Comparison of ENCODE assay signal across 9 cellular contexts in the genomic region with DNA sequence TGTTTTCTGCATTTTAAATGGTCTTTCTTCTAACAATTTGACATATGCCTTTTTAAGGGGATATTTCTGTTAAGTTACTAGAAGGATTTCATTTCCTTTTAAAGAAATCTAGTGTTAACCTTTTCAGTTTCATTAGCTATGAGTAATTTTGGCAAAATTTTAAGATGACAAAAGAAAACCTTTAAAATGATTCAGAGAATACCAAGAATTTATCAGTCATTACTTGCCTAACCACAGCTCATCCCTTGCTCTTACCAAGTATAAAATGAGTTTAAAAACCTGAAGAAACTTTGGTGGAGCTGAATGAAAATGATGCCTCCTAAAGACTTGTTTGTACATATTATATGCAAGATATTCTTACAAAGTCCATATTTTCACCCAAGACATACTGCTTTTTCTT.
DNase-seq lines count a peak whose midpoint lies in the region; ATAC-seq and TF ChIP-seq lines count a peak whose summit lies in the region.
"Had no signal": no experiment of that assay in that cellular context is flagged by ENCODE, and none has a peak within 500 bp of the region (broad histone marks: within the 10 kb centered on the region; RNA-seq: fewer than 3 reads in every experiment).

No MANE protein-coding gene starts in this region.

- intact Hi-C loops in psoas muscle (cut with DNase I), result no loop called here

- ATAC-seq in GM18867 (IDR thresholded peaks at IDR 0.05; ENCODE audit: unreplicated experiment) (peak; percentile 58), HG02623 (IDR thresholded peaks at IDR 0.05; ENCODE audit: unreplicated experiment) (peak; percentile 38), RWPE2 (ENCODE audit: low read depth) (peak; percentile 74), omental fat pad (ENCODE audit: low FRiP score) (peak; percentile 69), psoas muscle (no peak)

- DNase-seq in RWPE2 (ENCODE audit: low spot score), result no peak
- no peak for DNase-seq in omental fat pad (ENCODE audit: low spot score)
- no peak for DNase-seq in psoas muscle
- no peak for DNase-seq in NCI-H526 treated with DMSO at 0.1 percent for 48 hours (lab: John Stamatoyannopoulos, UW)
- DNase-seq in G401 (ENCODE audit: low spot score), result no peak
- no peak for DNase-seq in HAP-1 (ENCODE audit: low spot score in 2 of 2)

- TF ChIP-seq CTCF in RWPE2 (IDR thresholded peaks at IDR 0.05; ENCODE audit: poor library complexity, severe bottlenecking) (no peak), omental fat pad (IDR thresholded peaks at IDR 0.05) (no peak), psoas muscle (IDR thresholded peaks at IDR 0.05) (no peak)

- H3K9me3 ChIP-seq in RWPE2 (ENCODE audit: severe bottlenecking) (no peaks in the 10 kb centered on the region), psoas muscle (no peaks in the 10 kb centered on the region), HAP-1 (no peaks in the 10 kb centered on the region)

- in situ Hi-C loops in G401 (cut with HindIII; ENCODE audit: low sequenced_read_pairs) (no loop called here), HAP-1 (cut with MboI; ENCODE audit: low sequenced_read_pairs) (no loop called here)

- H3K36me3 ChIP-seq in RWPE2 (ENCODE audit: low read depth) (peaks cover 11% of the 10 kb centered on the region; the same call in 1 of the 2 replicates), psoas muscle (ENCODE audit: insufficient read depth in 1 of 2, low read depth in 1 of 2) (no peaks in the 10 kb centered on the region), HAP-1 (replicated peaks) (no peaks in the 10 kb centered on the region)

- no peak overlapping the region for H3K4me3 ChIP-seq in RWPE2 (ENCODE audit: severe bottlenecking)
- H3K4me3 ChIP-seq in psoas muscle, result no peak overlapping the region
- H3K4me3 ChIP-seq in HAP-1, result no peak overlapping the region
- H3K4me3 ChIP-seq: SK-N-MC had no signal

- peak overlapping the region; percentile 96 for H3K27ac ChIP-seq in RWPE2 (ENCODE audit: poor library complexity, severe bottlenecking)
- no peak overlapping the region for H3K27ac ChIP-seq in psoas muscle
- H3K27ac ChIP-seq: SK-N-MC had no signal

- H3K27me3 ChIP-seq in RWPE2 (ENCODE audit: insufficient read depth, poor library complexity, severe bottlenecking) (no peaks in the 10 kb centered on the region), psoas muscle (ENCODE audit: insufficient read depth in 3 of 3, low read length in 2 of 3) (no peaks in the 10 kb centered on the region), HAP-1 (ENCODE audit: low read depth) (no peaks in the 10 kb centered on the region)

- H3K4me1 ChIP-seq in RWPE2 (ENCODE audit: insufficient read depth, poor library complexity, severe bottlenecking) (peaks cover 37% of the 10 kb centered on the region), psoas muscle (peaks cover 21% of the 10 kb centered on the region), HAP-1 (peaks cover 5% of the 10 kb centered on the region; the same call in 1 of the 2 replicates)

Comparison
In these comparisons a context has a peak if more than half of its experiments do, and no peak if none do; other contexts are left out.
1. ATAC-seq: peak in GM18867 (single experiment), HG02623 (single experiment), RWPE2 (single experiment) and omental fat pad (single experiment); none in psoas muscle (0 of 4).